ENCODE assay signal across 2 cellular contexts in the genomic region with DNA sequence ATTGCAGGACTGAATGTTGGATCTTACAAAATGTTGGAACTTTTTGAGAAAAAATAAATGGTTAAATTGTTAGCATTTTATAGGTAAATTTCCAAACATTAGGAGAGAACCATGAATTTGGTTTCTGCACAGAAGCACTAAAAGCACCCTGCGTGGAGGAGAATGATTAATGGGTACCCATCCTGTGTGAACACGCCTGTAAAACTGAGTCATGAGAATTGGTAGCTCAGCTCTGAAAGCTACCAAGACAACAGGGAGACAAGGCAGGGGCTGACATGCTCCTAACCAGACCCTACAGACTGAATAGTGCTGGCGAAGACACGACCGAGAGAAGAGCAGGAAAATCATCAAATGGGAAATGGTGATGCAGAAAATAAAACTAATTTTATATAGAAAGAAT.
TF ChIP-seq lines count a peak whose summit lies in the region.

No MANE protein-coding gene starts in this region.

TF ChIP-seq in SK-N-SH, 30 proteins besides CTCF, POLR2A, EP300 and RAD21:
- TF ChIP-seq GABPA (IDR thresholded peaks at IDR 0.05; ENCODE audit: low read depth) (no peak), EZH2phosphoT487 (IDR thresholded peaks at IDR 0.05; ENCODE audit: borderline replicate concordance, low read depth) (no peak), FOSL2 (IDR thresholded peaks at IDR 0.05; ENCODE audit: borderline replicate concordance, low read depth) (no peak), TAF1 (IDR thresholded peaks at IDR 0.05; ENCODE audit: borderline replicate concordance, low read depth, low read length) (no peak), RCOR1 (IDR thresholded peaks at IDR 0.05; ENCODE audit: low read length) (no peak), POLR2AphosphoS5 (IDR thresholded peaks at IDR 0.05; ENCODE audit: low read depth, low read length) (no peak), FOXM1 (IDR thresholded peaks at IDR 0.05; ENCODE audit: low read depth) (no peak), YY1 (IDR thresholded peaks at IDR 0.05; ENCODE audit: low read depth) (no peak), ELF1 (IDR thresholded peaks at IDR 0.05) (no peak), MXI1 (IDR thresholded peaks at IDR 0.05; ENCODE audit: low read depth, low read length) (no peak)
- TF ChIP-seq, protein P1, sequence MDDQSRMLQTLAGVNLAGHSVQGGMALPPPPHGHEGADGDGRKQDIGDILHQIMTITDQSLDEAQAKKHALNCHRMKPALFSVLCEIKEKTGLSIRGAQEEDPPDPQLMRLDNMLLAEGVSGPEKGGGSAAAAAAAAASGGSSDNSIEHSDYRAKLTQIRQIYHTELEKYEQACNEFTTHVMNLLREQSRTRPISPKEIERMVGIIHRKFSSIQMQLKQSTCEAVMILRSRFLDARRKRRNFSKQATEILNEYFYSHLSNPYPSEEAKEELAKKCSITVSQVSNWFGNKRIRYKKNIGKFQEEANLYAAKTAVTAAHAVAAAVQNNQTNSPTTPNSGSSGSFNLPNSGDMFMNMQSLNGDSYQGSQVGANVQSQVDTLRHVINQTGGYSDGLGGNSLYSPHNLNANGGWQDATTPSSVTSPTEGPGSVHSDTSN (IDR thresholded peaks at IDR 0.05): no peak
- TF ChIP-seq, protein P2, sequence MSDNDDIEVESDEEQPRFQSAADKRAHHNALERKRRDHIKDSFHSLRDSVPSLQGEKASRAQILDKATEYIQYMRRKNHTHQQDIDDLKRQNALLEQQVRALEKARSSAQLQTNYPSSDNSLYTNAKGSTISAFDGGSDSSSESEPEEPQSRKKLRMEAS (IDR thresholded peaks at IDR 0.05; ENCODE audit: low read depth): no peak

TF ChIP-seq in SK-N-SH treated with all-trans-retinoic acid at 6 μM for 48 hours, 23 proteins besides CTCF, POLR2A, EP300 and RAD21:
- TF ChIP-seq ISL1 (CRISPR knock-in tag; IDR thresholded peaks at IDR 0.05): no peak
- TF ChIP-seq SNAI2 (CRISPR knock-in tag; IDR thresholded peaks at IDR 0.05): no peak
- no peak for TF ChIP-seq TCF4 (CRISPR knock-in tag; IDR thresholded peaks at IDR 0.05; ENCODE audit: borderline replicate concordance)
- TF ChIP-seq TSHZ2 (CRISPR knock-in tag; IDR thresholded peaks at IDR 0.05): no peak
- no peak for TF ChIP-seq ESRRG (CRISPR knock-in tag; IDR thresholded peaks at IDR 0.05)
- no peak for TF ChIP-seq ZFP3 (CRISPR knock-in tag; IDR thresholded peaks at IDR 0.05)
- TF ChIP-seq, protein P3, sequence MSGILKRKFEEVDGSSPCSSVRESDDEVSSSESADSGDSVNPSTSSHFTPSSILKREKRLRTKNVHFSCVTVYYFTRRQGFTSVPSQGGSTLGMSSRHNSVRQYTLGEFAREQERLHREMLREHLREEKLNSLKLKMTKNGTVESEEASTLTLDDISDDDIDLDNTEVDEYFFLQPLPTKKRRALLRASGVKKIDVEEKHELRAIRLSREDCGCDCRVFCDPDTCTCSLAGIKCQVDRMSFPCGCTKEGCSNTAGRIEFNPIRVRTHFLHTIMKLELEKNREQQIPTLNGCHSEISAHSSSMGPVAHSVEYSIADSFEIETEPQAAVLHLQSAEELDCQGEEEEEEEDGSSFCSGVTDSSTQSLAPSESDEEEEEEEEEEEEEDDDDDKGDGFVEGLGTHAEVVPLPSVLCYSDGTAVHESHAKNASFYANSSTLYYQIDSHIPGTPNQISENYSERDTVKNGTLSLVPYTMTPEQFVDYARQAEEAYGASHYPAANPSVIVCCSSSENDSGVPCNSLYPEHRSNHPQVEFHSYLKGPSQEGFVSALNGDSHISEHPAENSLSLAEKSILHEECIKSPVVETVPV (CRISPR knock-in tag; IDR thresholded peaks at IDR 0.05): no peak
- TF ChIP-seq ARNTL (CRISPR knock-in tag; IDR thresholded peaks at IDR 0.05; ENCODE audit: borderline replicate concordance, low read depth): no peak
- no peak for TF ChIP-seq ZFP30 (CRISPR knock-in tag; IDR thresholded peaks at IDR 0.05)
- no peak for TF ChIP-seq CSDC2 (CRISPR knock-in tag; IDR thresholded peaks at IDR 0.05)
- no peak for TF ChIP-seq ZNF70 (CRISPR knock-in tag; IDR thresholded peaks at IDR 0.05)
- TF ChIP-seq ZNF8 (CRISPR knock-in tag; IDR thresholded peaks at IDR 0.05): no peak
- no peak for TF ChIP-seq PATZ1 (CRISPR knock-in tag; IDR thresholded peaks at IDR 0.05; ENCODE audit: borderline replicate concordance)
- no peak for TF ChIP-seq TOX (CRISPR knock-in tag; IDR thresholded peaks at IDR 0.05; ENCODE audit: borderline replicate concordance)
- TF ChIP-seq, protein P4, sequence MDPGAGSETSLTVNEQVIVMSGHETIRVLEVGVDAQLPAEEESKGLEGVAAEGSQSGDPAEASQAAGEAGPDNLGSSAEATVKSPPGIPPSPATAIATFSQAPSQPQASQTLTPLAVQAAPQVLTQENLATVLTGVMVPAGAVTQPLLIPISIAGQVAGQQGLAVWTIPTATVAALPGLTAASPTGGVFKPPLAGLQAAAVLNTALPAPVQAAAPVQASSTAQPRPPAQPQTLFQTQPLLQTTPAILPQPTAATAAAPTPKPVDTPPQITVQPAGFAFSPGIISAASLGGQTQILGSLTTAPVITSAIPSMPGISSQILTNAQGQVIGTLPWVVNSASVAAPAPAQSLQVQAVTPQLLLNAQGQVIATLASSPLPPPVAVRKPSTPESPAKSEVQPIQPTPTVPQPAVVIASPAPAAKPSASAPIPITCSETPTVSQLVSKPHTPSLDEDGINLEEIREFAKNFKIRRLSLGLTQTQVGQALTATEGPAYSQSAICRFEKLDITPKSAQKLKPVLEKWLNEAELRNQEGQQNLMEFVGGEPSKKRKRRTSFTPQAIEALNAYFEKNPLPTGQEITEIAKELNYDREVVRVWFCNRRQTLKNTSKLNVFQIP (CRISPR knock-in tag; IDR thresholded peaks at IDR 0.05; ENCODE audit: borderline replicate concordance, low read depth): no peak
- TF ChIP-seq OSR1 (CRISPR knock-in tag; IDR thresholded peaks at IDR 0.05): no peak
- TF ChIP-seq RARB (CRISPR knock-in tag; IDR thresholded peaks at IDR 0.05): no peak
- TF ChIP-seq PPARA (CRISPR knock-in tag; IDR thresholded peaks at IDR 0.05; ENCODE audit: borderline replicate concordance): no peak
- TF ChIP-seq GLIS3 (CRISPR knock-in tag; IDR thresholded peaks at IDR 0.05): no peak
